In genomic region chr6:15017803-15018202, GRCh38 we compare ENCODE assay signal across 24 cellular contexts.
DNase-seq lines count a peak whose midpoint lies in the region; ATAC-seq and TF ChIP-seq lines count a peak whose summit lies in the region.
"Had no signal": no experiment of that assay in that cellular context is flagged by ENCODE, and none has a peak within 500 bp of the region (broad histone marks: within the 10 kb centered on the region; RNA-seq: fewer than 3 reads in every experiment).

No MANE protein-coding gene starts in this region.

- H3K4ac ChIP-seq in mesendoderm (ENCODE audit: low read depth, low read length), result no peak overlapping the region

- DNase-seq in GM23248 (no peak), mesendoderm (no peak), NCI-H446 treated with DMSO at 0.1 percent for 48 hours (lab: John Stamatoyannopoulos, UW) (no peak)
- DNase-seq in activated T-helper 1 cell treated with anti-CD3 and anti-CD28 coated beads, Interleukin-12 subunit alpha, Interleukin-12 subunit beta, Interleukin-2, Interleukin-4 antibody, amounts not matched to agents 30 ng/mL and 10 ng/mL and 1 ng/mL, durations not matched to agents 14 hours and 24 hours and 36 hours (ENCODE audit: low spot score), result no peak
- no peak for DNase-seq in CD4-positive, alpha-beta memory T cell
- no peak for DNase-seq in CD4-positive, alpha-beta T cell
- DNase-seq: activated naive CD4-positive, alpha-beta T cell treated with anti-CD3 and anti-CD28 coated beads, Interleukin-2, amount 10 ng/mL, durations not matched to agents 7 days and 5 days; central memory CD4-positive, alpha-beta T cell; foreskin keratinocyte; KG1; kidney; naive B cell; NCI-H1694 treated with DMSO at 0.1 percent for 48 hours; NCI-H226; PC-9; SHP77 treated with DMSO at 0.1 percent for 48 hours had no signal

- H2BK5ac ChIP-seq in mesendoderm (ENCODE audit: low read length), result no peak overlapping the region

- no peaks in the 10 kb centered on the region for H3K27me3 ChIP-seq in BLaER1 treated with 17β-estradiol and CSF1 and Interleukin-3, amounts not matched to agents 10 nM and 100 nM
- H3K27me3 ChIP-seq in GM23248 (replicated peaks; ENCODE audit: insufficient read depth) (no peaks in the 10 kb centered on the region), mesendoderm (ENCODE audit: insufficient read depth, low read length, poor library complexity) (no peaks in the 10 kb centered on the region)
- no peaks in the 10 kb centered on the region for H3K27me3 ChIP-seq in CD4-positive, alpha-beta memory T cell (ENCODE audit: insufficient read depth, low read length)
- H3K27me3 ChIP-seq in CD4-positive, alpha-beta T cell (ENCODE audit: control insufficient read depth, insufficient read depth, low read length), result no peaks in the 10 kb centered on the region
- H3K27me3 ChIP-seq: foreskin keratinocyte, tibial nerve had no signal

- H2AK5ac ChIP-seq in mesendoderm (ENCODE audit: low read length), result no peak overlapping the region

- in situ Hi-C loops in GM23248 (cut with MboI), result no loop called here

- ATAC-seq in HG03175 (IDR thresholded peaks at IDR 0.05; ENCODE audit: unreplicated experiment), result no peak
- ATAC-seq in CD4-positive, alpha-beta T cell (ENCODE audit: poor library complexity), result no peak
- ATAC-seq: foreskin keratinocyte had no signal

- H3K9ac ChIP-seq in BLaER1 treated with 17β-estradiol and CSF1 and Interleukin-3, amounts not matched to agents 10 nM and 100 nM, result peak overlapping the region in 1 of 11 experiments; percentile 32; a peak in 1 of 22 replicates
- H3K9ac ChIP-seq in GM23248, result no peak overlapping the region
- H3K9ac ChIP-seq in mesendoderm (ENCODE audit: low read length), result no peak overlapping the region

- peaks cover 3% of the 10 kb centered on the region for H3K27me3 Mint-ChIP-seq in activated T-helper 1 cell treated with anti-CD3 and anti-CD28 coated beads, Interleukin-12 subunit alpha, Interleukin-12 subunit beta, Interleukin-2, Interleukin-4 antibody, amounts not matched to agents 30 ng/mL and 10 ng/mL and 1 ng/mL, durations not matched to agents 14 hours and 24 hours and 36 hours (ENCODE audit: insufficient read depth)
- H3K27me3 Mint-ChIP-seq in CD4-positive, alpha-beta memory T cell, result peaks cover 5 to 21% of the 10 kb centered on the region in 2 donors
- peaks cover 13% of the 10 kb centered on the region for H3K27me3 Mint-ChIP-seq in CD4-positive, alpha-beta T cell

- peak overlapping the region in 4 of 11 experiments; percentile 24 to 54 (median 34); a peak in 5 of 22 replicates for H3K27ac ChIP-seq in BLaER1 treated with 17β-estradiol and CSF1 and Interleukin-3, amounts not matched to agents 10 nM and 100 nM
- no peak overlapping the region for H3K27ac ChIP-seq in GM23248
- peak overlapping the region; percentile 22 for H3K27ac ChIP-seq in mesendoderm (ENCODE audit: low read depth, low read length)
- no peak overlapping the region for H3K27ac ChIP-seq in CD4-positive, alpha-beta memory T cell (ENCODE audit: low read depth, low read length)
- H3K27ac ChIP-seq in CD4-positive, alpha-beta T cell (ENCODE audit: low read depth, low read length), result no peak overlapping the region
- H3K27ac ChIP-seq: dorsolateral prefrontal cortex, epithelial cell of prostate, foreskin keratinocyte, PC-9, tibial nerve had no signal

- H3K4me1 Mint-ChIP-seq in activated T-helper 1 cell treated with anti-CD3 and anti-CD28 coated beads, Interleukin-12 subunit alpha, Interleukin-12 subunit beta, Interleukin-2, Interleukin-4 antibody, amounts not matched to agents 30 ng/mL and 10 ng/mL and 1 ng/mL, durations not matched to agents 14 hours and 24 hours and 36 hours (ENCODE audit: low read depth), result peaks cover 42% of the 10 kb centered on the region
- peaks cover 3 to 9% (median 7%) of the 10 kb centered on the region in 4 donors for H3K4me1 Mint-ChIP-seq in CD4-positive, alpha-beta memory T cell
- H3K4me1 Mint-ChIP-seq in CD4-positive, alpha-beta T cell (ENCODE audit: low read depth), result peaks cover 8% of the 10 kb centered on the region

- H4K20me1 ChIP-seq in BLaER1 treated with 17β-estradiol and CSF1 and Interleukin-3, amounts not matched to agents 10 nM and 100 nM, result no peaks in the 10 kb centered on the region
- no peaks in the 10 kb centered on the region for H4K20me1 ChIP-seq in GM23248 (ENCODE audit: insufficient read depth)

- no peaks in the 10 kb centered on the region for H3K9me2 ChIP-seq in GM23248 (ENCODE audit: insufficient read depth)

- H3K4me3 ChIP-seq in BLaER1 treated with 17β-estradiol and CSF1 and Interleukin-3, amounts not matched to agents 10 nM and 100 nM, result peak overlapping the region in 4 of 10 experiments; percentile 8 to 32 (median 24); a peak in 3 of 20 replicates
- no peak overlapping the region for H3K4me3 ChIP-seq in GM23248
- no peak overlapping the region for H3K4me3 ChIP-seq in mesendoderm (ENCODE audit: low read length)
- no peak overlapping the region for H3K4me3 ChIP-seq in CD4-positive, alpha-beta memory T cell (ENCODE audit: low read length in 2 of 2)
- H3K4me3 ChIP-seq: PC-9, tibial nerve had no signal

- no peaks in the 10 kb centered on the region for H3F3A ChIP-seq in GM23248 (ENCODE audit: insufficient read depth)

- no peak overlapping the region for H2BK120ac ChIP-seq in mesendoderm (ENCODE audit: low read depth, low read length)

- no peak for TF ChIP-seq CTCF in CD4-positive, alpha-beta T cell (IDR thresholded peaks at IDR 0.05)

- peaks cover 0 to 9% (median 0%) of the 10 kb centered on the region in 11 experiments; a peak in 3 of 22 replicates for H3K9me3 ChIP-seq in BLaER1 treated with 17β-estradiol and CSF1 and Interleukin-3, amounts not matched to agents 10 nM and 100 nM (replicated peaks in 1 of 11)
- H3K9me3 ChIP-seq in GM23248 (ENCODE audit: low read depth), result no peaks in the 10 kb centered on the region
- no peaks in the 10 kb centered on the region for H3K9me3 ChIP-seq in CD4-positive, alpha-beta memory T cell (ENCODE audit: control insufficient read depth in 1 of 2, low read length in 2 of 2)
- no peaks in the 10 kb centered on the region for H3K9me3 ChIP-seq in CD4-positive, alpha-beta T cell (ENCODE audit: control insufficient read depth, low read length)
- H3K9me3 ChIP-seq: tibial nerve had no signal

- no peak overlapping the region for H4K5ac ChIP-seq in mesendoderm (ENCODE audit: low read length)

- peaks cover 26 to 42% (median 32%) of the 10 kb centered on the region in 10 experiments for H3K4me1 ChIP-seq in BLaER1 treated with 17β-estradiol and CSF1 and Interleukin-3, amounts not matched to agents 10 nM and 100 nM
- no peaks in the 10 kb centered on the region for H3K4me1 ChIP-seq in GM23248 (ENCODE audit: insufficient read depth)
- no peaks in the 10 kb centered on the region for H3K4me1 ChIP-seq in mesendoderm (ENCODE audit: control insufficient read depth, low read depth, low read length)
- H3K4me1 ChIP-seq in CD4-positive, alpha-beta memory T cell (ENCODE audit: insufficient read depth, low read length), result peaks cover 8% of the 10 kb centered on the region
- H3K4me1 ChIP-seq: foreskin keratinocyte had no signal

- H3K9me3 Mint-ChIP-seq in activated T-helper 1 cell treated with anti-CD3 and anti-CD28 coated beads, Interleukin-12 subunit alpha, Interleukin-12 subunit beta, Interleukin-2, Interleukin-4 antibody, amounts not matched to agents 30 ng/mL and 10 ng/mL and 1 ng/mL, durations not matched to agents 14 hours and 24 hours and 36 hours, result peaks cover 4% of the 10 kb centered on the region
- peaks cover 0 to 3% (median 0%) of the 10 kb centered on the region in 8 donors for H3K9me3 Mint-ChIP-seq in CD4-positive, alpha-beta memory T cell
- H3K9me3 Mint-ChIP-seq in CD4-positive, alpha-beta T cell, result no peaks in the 10 kb centered on the region
- H3K9me3 Mint-ChIP-seq: memory B cell; naive B cell; stimulated activated naive CD8-positive, alpha-beta T cell treated with anti-CD3 and anti-CD28 coated beads, Interleukin-15, Interleukin-2, amounts not matched to agents 100 ng/mL and 50 ng/mL, for 24 hours; T-cell had no signal

- H3K79me2 ChIP-seq in GM23248 (ENCODE audit: insufficient read depth) (no peaks in the 10 kb centered on the region), mesendoderm (ENCODE audit: control insufficient read depth, insufficient read depth, low read length) (peaks cover 2% of the 10 kb centered on the region)

- no peak overlapping the region for H2BK15ac ChIP-seq in mesendoderm (replicated peaks; ENCODE audit: low read depth)

- POLR2A ChIA-PET in CD4-positive, alpha-beta memory T cell (lab: Charles Lee; ENCODE audit: partially characterized antibody), result no interaction called here
- POLR2A ChIA-PET in CD4-positive, alpha-beta T cell (lab: Charles Lee), result no interaction called here

- intact Hi-C loops in activated T-helper 1 cell treated with anti-CD3 and anti-CD28 coated beads, Interleukin-12 subunit alpha, Interleukin-12 subunit beta, Interleukin-2, Interleukin-4 antibody, amounts not matched to agents 30 ng/mL and 10 ng/mL and 1 ng/mL, durations not matched to agents 14 hours and 24 hours and 36 hours (cut with micrococcal nuclease), result loop anchor here (2.0 kb wide), 1 partner anchor 15 kb away; no protein-coding TSS in a partner anchor
- intact Hi-C loops in CD4-positive, alpha-beta memory T cell (cut with micrococcal nuclease), result no loop called here
- intact Hi-C loops in CD4-positive, alpha-beta T cell (cut with DNase I, micrococcal nuclease), result no loop called here

- WGBS in GM23248 (ENCODE audit: low coverage in 1 of 2, low lambda C conversion rate in 2 of 2, missing lambda C conversion rate in 2 of 2), 2 experiments, result 73 to 76% methylated on average over 9 of the region's 9 CpGs
- no CpG with 5 or more reads among the region's 9 CpGs for WGBS in mesendoderm (ENCODE audit: extremely low coverage, insufficient coverage, low lambda C conversion rate)

- no peak overlapping the region for H3K56ac ChIP-seq in mesendoderm (ENCODE audit: low read length)

- no peaks in the 10 kb centered on the region for H3K36me3 ChIP-seq in BLaER1 treated with 17β-estradiol and CSF1 and Interleukin-3, amounts not matched to agents 10 nM and 100 nM
- H3K36me3 ChIP-seq in GM23248 (ENCODE audit: low read depth), result no peaks in the 10 kb centered on the region
- H3K36me3 ChIP-seq in mesendoderm (ENCODE audit: control insufficient read depth, insufficient read depth, low read length), result no peaks in the 10 kb centered on the region
- no peaks in the 10 kb centered on the region for H3K36me3 ChIP-seq in CD4-positive, alpha-beta memory T cell (ENCODE audit: insufficient read depth, low read length)
- H3K36me3 ChIP-seq: tibial nerve had no signal

- H3K23ac ChIP-seq in mesendoderm (ENCODE audit: low read length), result no peak overlapping the region

- H4K8ac ChIP-seq in mesendoderm (ENCODE audit: low read depth, low read length), result no peak overlapping the region

- H3K79me1 ChIP-seq in mesendoderm (ENCODE audit: low read length), result no peaks in the 10 kb centered on the region

- CTCF ChIA-PET in CD4-positive, alpha-beta memory T cell (lab: Charles Lee; ENCODE audit: partially characterized antibody), result no interaction called here
- CTCF ChIA-PET in CD4-positive, alpha-beta T cell (lab: Charles Lee), result no interaction called here

- H3K4me3 Mint-ChIP-seq in activated T-helper 1 cell treated with anti-CD3 and anti-CD28 coated beads, Interleukin-12 subunit alpha, Interleukin-12 subunit beta, Interleukin-2, Interleukin-4 antibody, amounts not matched to agents 30 ng/mL and 10 ng/mL and 1 ng/mL, durations not matched to agents 14 hours and 24 hours and 36 hours, result peak overlapping the region; percentile 31
- H3K4me3 Mint-ChIP-seq in CD4-positive, alpha-beta memory T cell, result no peak overlapping the region
- H3K4me3 Mint-ChIP-seq in CD4-positive, alpha-beta T cell, result no peak overlapping the region
- H3K4me3 Mint-ChIP-seq: activated naive CD4-positive, alpha-beta T cell treated with anti-CD3 and anti-CD28 coated beads, Interleukin-2, amount 10 ng/mL, durations not matched to agents 7 days and 5 days; memory B cell; stimulated activated naive CD8-positive, alpha-beta T cell treated with anti-CD3 and anti-CD28 coated beads, Interleukin-15, Interleukin-2, amounts not matched to agents 100 ng/mL and 50 ng/mL, for 24 hours had no signal

- peak overlapping the region; percentile 16 for H3K18ac ChIP-seq in mesendoderm (ENCODE audit: low read length)

- H3K4me2 ChIP-seq in BLaER1 treated with 17β-estradiol and CSF1 and Interleukin-3, amounts not matched to agents 10 nM and 100 nM, result peak overlapping the region; percentile 56 to 85 (median 65)
- no peak overlapping the region for H3K4me2 ChIP-seq in GM23248 (ENCODE audit: unreplicated experiment)
- H3K4me2 ChIP-seq in mesendoderm (ENCODE audit: low read length), result no peak overlapping the region
- H3K4me2 ChIP-seq: PC-9 had no signal

- peak overlapping the region; percentile 12 for H2AFZ ChIP-seq in GM23248
- H2AFZ ChIP-seq: PC-9 had no signal

- peaks cover 12% of the 10 kb centered on the region for H3K36me3 Mint-ChIP-seq in activated T-helper 1 cell treated with anti-CD3 and anti-CD28 coated beads, Interleukin-12 subunit alpha, Interleukin-12 subunit beta, Interleukin-2, Interleukin-4 antibody, amounts not matched to agents 30 ng/mL and 10 ng/mL and 1 ng/mL, durations not matched to agents 14 hours and 24 hours and 36 hours (ENCODE audit: low read depth)
- H3K36me3 Mint-ChIP-seq in CD4-positive, alpha-beta memory T cell, result no peaks in the 10 kb centered on the region
- no peaks in the 10 kb centered on the region for H3K36me3 Mint-ChIP-seq in CD4-positive, alpha-beta T cell (ENCODE audit: low read depth)
- H3K36me3 Mint-ChIP-seq: activated naive CD4-positive, alpha-beta T cell treated with anti-CD3 and anti-CD28 coated beads, Interleukin-2, amount 10 ng/mL, durations not matched to agents 7 days and 5 days; memory B cell; T-cell had no signal

- peak overlapping the region; percentile 61 for H3K27ac Mint-ChIP-seq in activated T-helper 1 cell treated with anti-CD3 and anti-CD28 coated beads, Interleukin-12 subunit alpha, Interleukin-12 subunit beta, Interleukin-2, Interleukin-4 antibody, amounts not matched to agents 30 ng/mL and 10 ng/mL and 1 ng/mL, durations not matched to agents 14 hours and 24 hours and 36 hours
- H3K27ac Mint-ChIP-seq in CD4-positive, alpha-beta memory T cell, result no peak overlapping the region
- H3K27ac Mint-ChIP-seq in CD4-positive, alpha-beta T cell, result no peak overlapping the region
- H3K27ac Mint-ChIP-seq: activated naive CD4-positive, alpha-beta T cell treated with anti-CD3 and anti-CD28 coated beads, Interleukin-2, amount 10 ng/mL, durations not matched to agents 7 days and 5 days; memory B cell; stimulated activated naive CD8-positive, alpha-beta T cell treated with anti-CD3 and anti-CD28 coated beads, Interleukin-15, Interleukin-2, amounts not matched to agents 100 ng/mL and 50 ng/mL, for 24 hours; T-cell had no signal

Comparison
In these comparisons a context has a peak if more than half of its experiments do, and no peak if none do; other contexts are left out.
1. H3K4me2 ChIP-seq: peak in BLaER1 treated with 17β-estradiol and CSF1 and Interleukin-3, amounts not matched to agents 10 nM and 100 nM (11 of 11); none in GM23248 (single experiment) and mesendoderm (single experiment).